35 cellular contexts compared by ENCODE assay signal in genomic region chr9:120182011-120182410, GRCh38.
"Had no signal": no experiment of that assay in that cellular context is flagged by ENCODE, and none has a peak within 500 bp of the region (broad histone marks: within the 10 kb centered on the region; RNA-seq: fewer than 3 reads in every experiment).

No MANE protein-coding gene starts in this region.

- H3K4me1 Mint-ChIP-seq: activated B cell treated with CpG ODN at 0.5 μM for 24 hours; activated CD4-positive, alpha-beta memory T cell treated with anti-CD3 and anti-CD28 coated beads, Interleukin-2, amount 10 ng/mL, durations not matched to agents 7 days and 5 days; activated CD4-positive, alpha-beta T cell treated with anti-CD3 and anti-CD28 coated beads, Interleukin-2, amount 10 ng/mL, durations not matched to agents 24 days and 14 days; activated CD8-positive, alpha-beta memory T cell treated with anti-CD3 and anti-CD28 coated beads, Interleukin-2, amount 10 ng/mL, durations not matched to agents 7 days and 5 days; activated naive CD4-positive, alpha-beta T cell treated with anti-CD3 and anti-CD28 coated beads, Interleukin-2, amount 10 ng/mL, durations not matched to agents 7 days and 5 days; activated naive CD4-positive, alpha-beta T cell treated with anti-CD3 and anti-CD28 coated beads, Interleukin-2, amount 50 U/mL, for 24 hours; activated naive CD8-positive, alpha-beta T cell treated with anti-CD3 and anti-CD28 coated beads, Interleukin-2, amount 10 ng/mL, durations not matched to agents 7 days and 5 days; activated naive CD8-positive, alpha-beta T cell treated with anti-CD3 and anti-CD28 coated beads, Interleukin-2, amount 50 U/mL, for 24 hours; brain; central memory CD8-positive, alpha-beta T cell had no signal

- H3K27ac ChIP-seq: ascending aorta, cardiac muscle cell, VCaP had no signal

- H3K27me3 Mint-ChIP-seq: activated CD4-positive, alpha-beta memory T cell treated with anti-CD3 and anti-CD28 coated beads, Interleukin-2, amount 10 ng/mL, durations not matched to agents 7 days and 5 days; activated naive CD4-positive, alpha-beta T cell treated with anti-CD3 and anti-CD28 coated beads, Interleukin-2, amount 10 ng/mL, durations not matched to agents 7 days and 5 days; activated naive CD4-positive, alpha-beta T cell treated with anti-CD3 and anti-CD28 coated beads, Interleukin-2, amount 50 U/mL, for 24 hours; activated T-cell treated with anti-CD3 and anti-CD28 coated beads, Interleukin-2, amount 50 U/mL, for 24 hours had no signal

- H3K4me1 ChIP-seq: ascending aorta had no signal

- DNase-seq: activated B cell treated with CpG ODN at 0.5 μM for 24 hours; activated CD4-positive, alpha-beta memory T cell treated with anti-CD3 and anti-CD28 coated beads, Interleukin-2, amount 10 ng/mL, durations not matched to agents 7 days and 5 days; activated CD4-positive, alpha-beta T cell treated with anti-CD3 and anti-CD28 coated beads for 4 hours; activated CD4-positive, alpha-beta T cell treated with anti-CD3 and anti-CD28 coated beads, Interleukin-2, amount 10 ng/mL, durations not matched to agents 24 days and 14 days; activated CD4-positive, alpha-beta T cell treated with anti-CD3 and anti-CD28 coated beads, Interleukin-2, amount 50 U/mL, for 1 hour; activated CD4-positive, alpha-beta T cell treated with anti-CD3 and anti-CD28 coated beads, Interleukin-2, amount 50 U/mL, for 4 hours; activated CD4-positive, CD25-positive, alpha-beta regulatory T cell treated with anti-CD3 and anti-CD28 coated beads, Interleukin-2, amount 50 U/mL, for 72 hours; activated CD8-positive, alpha-beta memory T cell treated with anti-CD3 and anti-CD28 coated beads for 24 hours; activated CD8-positive, alpha-beta memory T cell treated with anti-CD3 and anti-CD28 coated beads, Interleukin-2, amount 10 ng/mL, durations not matched to agents 7 days and 5 days; activated CD8-positive, alpha-beta memory T cell treated with anti-CD3 and anti-CD28 coated beads, Interleukin-2, amount 50 U/mL, for 48 hours; activated CD8-positive, alpha-beta T cell treated with anti-CD3 and anti-CD28 coated beads, Interleukin-2, amount 10 ng/mL, durations not matched to agents 7 days and 5 days; activated effector memory CD4-positive, alpha-beta T cell treated with Interleukin-2 at 50 U/mL for 16 hours; activated gamma-delta T cell; activated naive CD4-positive, alpha-beta T cell treated with anti-CD3 and anti-CD28 coated beads, Interleukin-2, amount 10 ng/mL, durations not matched to agents 7 days and 5 days; activated naive CD4-positive, alpha-beta T cell treated with Interleukin-2 at 50 U/mL for 16 hours; activated naive CD8-positive, alpha-beta T cell treated with anti-CD3 and anti-CD28 coated beads, Interleukin-2, amount 10 ng/mL, durations not matched to agents 7 days and 5 days; activated naive CD8-positive, alpha-beta T cell treated with anti-CD3 and anti-CD28 coated beads, Interleukin-2, amount 50 U/mL, for 24 hours; activated T-cell treated with anti-CD3 and anti-CD28 coated beads, Interleukin-2, amount 50 U/mL, for 24 hours; activated T-cell treated with anti-CD3 and anti-CD28 coated beads, Interleukin-2, amount 50 U/mL, for 48 hours; amygdala; anterior cingulate cortex; caudate nucleus; T-helper 1 cell; T-helper 2 cell; T-helper 9 cell had no signal

- H3K27ac Mint-ChIP-seq: activated B cell treated with CpG ODN at 0.5 μM for 24 hours; activated CD4-positive, alpha-beta memory T cell treated with anti-CD3 and anti-CD28 coated beads, Interleukin-2, amount 10 ng/mL, durations not matched to agents 7 days and 5 days; activated CD4-positive, alpha-beta T cell treated with anti-CD3 and anti-CD28 coated beads, Interleukin-2, amount 10 ng/mL, durations not matched to agents 24 days and 14 days; activated CD8-positive, alpha-beta memory T cell treated with anti-CD3 and anti-CD28 coated beads, Interleukin-2, amount 10 ng/mL, durations not matched to agents 7 days and 5 days; activated CD8-positive, alpha-beta T cell treated with anti-CD3 and anti-CD28 coated beads, Interleukin-2, amount 10 ng/mL, durations not matched to agents 7 days and 5 days; activated naive CD4-positive, alpha-beta T cell treated with anti-CD3 and anti-CD28 coated beads, Interleukin-2, amount 10 ng/mL, durations not matched to agents 7 days and 5 days; activated naive CD4-positive, alpha-beta T cell treated with anti-CD3 and anti-CD28 coated beads, Interleukin-2, amount 50 U/mL, for 24 hours; activated naive CD8-positive, alpha-beta T cell; activated naive CD8-positive, alpha-beta T cell treated with anti-CD3 and anti-CD28 coated beads, Interleukin-2, amount 10 ng/mL, durations not matched to agents 7 days and 5 days; activated naive CD8-positive, alpha-beta T cell treated with anti-CD3 and anti-CD28 coated beads, Interleukin-2, amount 50 U/mL, for 24 hours; activated T-cell treated with anti-CD3 and anti-CD28 coated beads, Interleukin-2, amount 50 U/mL, for 24 hours; activated T-helper 2 cell treated with anti-CD3 and anti-CD28 coated beads, Interferon-gamma antibody, Interleukin-2, Interleukin-4, amounts not matched to agents 10 μg/mL and 5 μg/mL and 100 μg/mL, durations not matched to agents 14 hours and 24 hours and 36 hours; brain; T-helper 1 cell treated with Interleukin-12 subunit alpha and Interleukin-12 subunit beta and Interleukin-4 antibody, amounts not matched to agents 30 μg/mL and 1 μg/mL, for 36 hours; T-helper 2 cell treated with Interferon-gamma antibody and Interleukin-4, amounts not matched to agents 5 μg/mL and 100 μg/mL, for 36 hours had no signal

- H3K9me3 Mint-ChIP-seq: activated CD4-positive, alpha-beta memory T cell treated with anti-CD3 and anti-CD28 coated beads, Interleukin-2, amount 10 ng/mL, durations not matched to agents 7 days and 5 days; activated CD4-positive, alpha-beta T cell treated with anti-CD3 and anti-CD28 coated beads, Interleukin-2, amount 10 ng/mL, durations not matched to agents 24 days and 14 days; activated naive CD4-positive, alpha-beta T cell treated with anti-CD3 and anti-CD28 coated beads, Interleukin-2, amount 10 ng/mL, durations not matched to agents 7 days and 5 days; activated naive CD8-positive, alpha-beta T cell treated with anti-CD3 and anti-CD28 coated beads, Interleukin-2, amount 10 ng/mL, durations not matched to agents 7 days and 5 days; activated naive CD8-positive, alpha-beta T cell treated with anti-CD3 and anti-CD28 coated beads, Interleukin-2, amount 50 U/mL, for 24 hours; activated T-helper 2 cell treated with anti-CD3 and anti-CD28 coated beads, Interferon-gamma antibody, Interleukin-2, Interleukin-4, amounts not matched to agents 10 μg/mL and 5 μg/mL and 100 μg/mL, durations not matched to agents 14 hours and 24 hours and 36 hours; T-helper 1 cell treated with Interleukin-12 subunit alpha and Interleukin-12 subunit beta and Interleukin-4 antibody, amounts not matched to agents 30 μg/mL and 1 μg/mL, for 36 hours; T-helper 2 cell treated with Interferon-gamma antibody and Interleukin-4, amounts not matched to agents 5 μg/mL and 100 μg/mL, for 36 hours had no signal

- H3K4me3 ChIP-seq: ascending aorta, cardiac muscle cell had no signal

- H3K4me3 Mint-ChIP-seq: activated B cell treated with CpG ODN at 0.5 μM for 24 hours; activated CD4-positive, alpha-beta memory T cell treated with anti-CD3 and anti-CD28 coated beads, Interleukin-2, amount 10 ng/mL, durations not matched to agents 7 days and 5 days; activated CD4-positive, alpha-beta T cell treated with anti-CD3 and anti-CD28 coated beads, Interleukin-2, amount 10 ng/mL, durations not matched to agents 24 days and 14 days; activated CD8-positive, alpha-beta memory T cell treated with anti-CD3 and anti-CD28 coated beads, Interleukin-2, amount 10 ng/mL, durations not matched to agents 7 days and 5 days; activated CD8-positive, alpha-beta T cell treated with anti-CD3 and anti-CD28 coated beads, Interleukin-2, amount 10 ng/mL, durations not matched to agents 7 days and 5 days; activated naive CD4-positive, alpha-beta T cell treated with anti-CD3 and anti-CD28 coated beads, Interleukin-2, amount 10 ng/mL, durations not matched to agents 7 days and 5 days; activated naive CD4-positive, alpha-beta T cell treated with anti-CD3 and anti-CD28 coated beads, Interleukin-2, amount 50 U/mL, for 24 hours; activated naive CD8-positive, alpha-beta T cell; activated naive CD8-positive, alpha-beta T cell treated with anti-CD3 and anti-CD28 coated beads, Interleukin-2, amount 10 ng/mL, durations not matched to agents 7 days and 5 days; activated naive CD8-positive, alpha-beta T cell treated with anti-CD3 and anti-CD28 coated beads, Interleukin-2, amount 50 U/mL, for 24 hours; activated T-cell treated with anti-CD3 and anti-CD28 coated beads, Interleukin-2, amount 50 U/mL, for 24 hours; brain; central memory CD8-positive, alpha-beta T cell; T-helper 1 cell treated with Interleukin-12 subunit alpha and Interleukin-12 subunit beta and Interleukin-4 antibody, amounts not matched to agents 30 μg/mL and 1 μg/mL, for 36 hours; T-helper 2 cell treated with Interferon-gamma antibody and Interleukin-4, amounts not matched to agents 5 μg/mL and 100 μg/mL, for 36 hours had no signal

- H3K27me3 ChIP-seq: ascending aorta, cardiac muscle cell had no signal

- H3K36me3 Mint-ChIP-seq: activated CD8-positive, alpha-beta memory T cell treated with anti-CD3 and anti-CD28 coated beads, Interleukin-2, amount 10 ng/mL, durations not matched to agents 7 days and 5 days; activated naive CD4-positive, alpha-beta T cell treated with anti-CD3 and anti-CD28 coated beads, Interleukin-2, amount 10 ng/mL, durations not matched to agents 7 days and 5 days; activated naive CD4-positive, alpha-beta T cell treated with anti-CD3 and anti-CD28 coated beads, Interleukin-2, amount 50 U/mL, for 24 hours; activated naive CD8-positive, alpha-beta T cell; activated naive CD8-positive, alpha-beta T cell treated with anti-CD3 and anti-CD28 coated beads, Interleukin-2, amount 10 ng/mL, durations not matched to agents 7 days and 5 days; brain had no signal

- H3K36me3 ChIP-seq: ascending aorta, cardiac muscle cell had no signal

- H3K9me3 ChIP-seq: ascending aorta had no signal
